In the genomic region with DNA sequence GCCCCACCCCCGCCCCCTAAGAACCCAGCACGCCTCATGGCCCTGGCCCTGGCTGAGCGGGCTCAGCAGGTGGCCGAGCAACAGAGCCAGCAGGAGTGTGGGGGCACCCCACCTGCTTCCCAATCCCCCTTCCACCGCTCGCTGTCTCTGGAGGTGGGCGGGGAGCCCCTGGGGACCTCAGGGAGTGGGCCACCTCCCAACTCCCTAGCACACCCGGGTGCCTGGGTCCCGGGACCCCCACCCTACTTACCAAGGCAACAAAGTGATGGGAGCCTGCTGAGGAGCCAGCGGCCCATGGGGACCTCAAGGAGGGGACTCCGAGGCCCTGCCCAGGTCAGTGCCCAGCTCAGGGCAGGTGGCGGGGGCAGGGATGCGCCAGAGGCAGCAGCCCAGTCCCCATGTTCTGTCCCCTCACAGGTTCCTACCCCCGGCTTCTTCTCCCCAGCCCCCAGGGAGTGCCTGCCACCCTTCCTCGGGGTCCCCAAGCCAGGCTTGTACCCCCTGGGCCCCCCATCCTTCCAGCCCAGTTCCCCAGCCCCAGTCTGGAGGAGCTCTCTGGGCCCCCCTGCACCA, we compare ENCODE assay signal across 19 cellular contexts. TPM values are rescaled to one million over a fixed set of nuclear protein-coding genes. Genes with fewer than 3 reads are reported as not detected.
DNase-seq lines count a peak whose midpoint lies in the region; ATAC-seq and TF ChIP-seq lines count a peak whose summit lies in the region.
"Had no signal": no experiment of that assay in that cellular context is flagged by ENCODE, and none has a peak within 500 bp of the region (broad histone marks: within the 10 kb centered on the region; RNA-seq: fewer than 3 reads in every experiment).

No MANE protein-coding gene starts in this region.

- no peaks in the 10 kb centered on the region for H3K9me3 ChIP-seq in WERI-Rb-1 (ENCODE audit: severe bottlenecking)
- no peaks in the 10 kb centered on the region for H3K9me3 ChIP-seq in osteoblast (ENCODE audit: low read depth, low read length)
- H3K9me3 ChIP-seq: A549; BLaER1 treated with 17β-estradiol and CSF1 and Interleukin-3, amounts not matched to agents 10 nM and 100 nM; Caco-2 had no signal

- H3K27me3 ChIP-seq in WERI-Rb-1 (ENCODE audit: insufficient read depth, low read depth, severe bottlenecking), result no peaks in the 10 kb centered on the region
- H3K27me3 ChIP-seq in osteoblast (ENCODE audit: insufficient read depth, low read length), result no peaks in the 10 kb centered on the region
- H3K27me3 ChIP-seq: BLaER1 treated with 17β-estradiol and CSF1 and Interleukin-3, amounts not matched to agents 10 nM and 100 nM had no signal

- no peak overlapping the region for H2AFZ ChIP-seq in osteoblast (ENCODE audit: low read length)

- H4K20me1 ChIP-seq in osteoblast (ENCODE audit: insufficient read depth, low read length), result no peaks in the 10 kb centered on the region

- intact Hi-C loops in Right ventricle myocardium superior (cut with DNase I), result no loop called here
- intact Hi-C loops in left cardiac atrium (cut with DNase I), result no loop called here

- H3K27ac ChIP-seq in WERI-Rb-1 (peak overlapping the region; percentile 53), osteoblast (ENCODE audit: low read depth, low read length) (no peak overlapping the region)
- H3K27ac ChIP-seq: 22Rv1, A549, C4-2B had no signal

- no peaks in the 10 kb centered on the region for H3K4me1 ChIP-seq in osteoblast (ENCODE audit: insufficient read depth, low read length)
- H3K4me1 ChIP-seq: A549, Caco-2 had no signal

- DNase-seq in Right ventricle myocardium superior (peak; percentile 18), left cardiac atrium (no peak), WERI-Rb-1 (no peak), osteoblast (ENCODE audit: insufficient read length, low spot score, missing footprints) (peak; percentile 90)
- no peak for DNase-seq in activated CD4-positive, alpha-beta T cell treated with anti-CD3 and anti-CD28 coated beads, Interleukin-2, amount 50 U/mL, for 1 hour
- DNase-seq in stimulated activated naive CD8-positive, alpha-beta T cell treated with anti-CD3 and anti-CD28 coated beads, Interleukin-15, Interleukin-2, amounts not matched to agents 100 U/mL and 50 U/mL, for 24 hours, result no peak
- DNase-seq: AML-193; Caco-2; Calu3; CD4-positive, alpha-beta T cell; CD8-positive, alpha-beta T cell; DMS79 treated with DMSO at 0.1 percent for 48 hours; GF-D8 had no signal

- no peaks in the 10 kb centered on the region for H3K79me2 ChIP-seq in osteoblast (ENCODE audit: insufficient read depth, low read length)

- H3K4me2 ChIP-seq in osteoblast (ENCODE audit: insufficient read depth, low read length), result no peak overlapping the region
- H3K4me2 ChIP-seq: A549; BLaER1 treated with 17β-estradiol and CSF1 and Interleukin-3, amounts not matched to agents 10 nM and 100 nM had no signal

- H3K4me3 ChIP-seq in WERI-Rb-1 (ENCODE audit: low read depth, low read length), result no peak overlapping the region
- H3K4me3 ChIP-seq in osteoblast (ENCODE audit: insufficient read depth, low read length), result no peak overlapping the region
- H3K4me3 ChIP-seq: A549; BLaER1 treated with 17β-estradiol and CSF1 and Interleukin-3, amounts not matched to agents 10 nM and 100 nM had no signal

- peaks cover 38% of the 10 kb centered on the region for H3K36me3 ChIP-seq in WERI-Rb-1
- H3K36me3 ChIP-seq in osteoblast (ENCODE audit: insufficient read depth, low read length), result no peaks in the 10 kb centered on the region

- no peak for TF ChIP-seq CTCF in WERI-Rb-1 (IDR thresholded peaks at IDR 0.05; ENCODE audit: low read depth, low read length)
- TF ChIP-seq CTCF in osteoblast (IDR thresholded peaks at IDR 0.05; ENCODE audit: extremely low read depth, low read depth, low read length), result no peak

- ATAC-seq in Right ventricle myocardium superior (ENCODE audit: poor library complexity), result no peak
- ATAC-seq in left cardiac atrium, result no peak
- no peak for ATAC-seq in stimulated activated naive CD8-positive, alpha-beta T cell treated with anti-CD3 and anti-CD28 coated beads, Interleukin-15, Interleukin-2, amounts not matched to agents 100 U/mL and 50 U/mL, for 24 hours
- ATAC-seq: A549; CD8-positive, alpha-beta T cell had no signal

RNA-seq across cellular contexts. Expression of a gene that starts 11.9 kb away (rescaled TPM):
- total RNA-seq in Right ventricle myocardium superior (3.0 TPM), left cardiac atrium (1 to 10 TPM; 2.4 to 2.7 TPM), osteoblast (2.2 and 2.4 TPM in 2 replicates)

RNA-seq across cellular contexts. Expression of a gene that starts 25.3 kb away (rescaled TPM):
- total RNA-seq in Right ventricle myocardium superior, result not detected
- not detected for total RNA-seq in left cardiac atrium
- total RNA-seq in osteoblast, result not detected in 2 replicates
- total RNA-seq: A172; B cell; Caco-2; Calu3; CD4-positive, alpha-beta T cell; CD8-positive, alpha-beta T cell had no signal

RNA-seq across cellular contexts. Expression of a gene that starts 29.3 kb away (rescaled TPM):
- 5.9 TPM for total RNA-seq in Right ventricle myocardium superior
- total RNA-seq in left cardiac atrium, result 1 to 10 TPM; 6.8 to 8.4 TPM
- total RNA-seq in osteoblast, result 5.8 and 6.2 TPM in 2 replicates

RNA-seq across cellular contexts. Expression of a gene that starts 30.5 kb away (rescaled TPM):
- total RNA-seq in Right ventricle myocardium superior, result 570 TPM
- total RNA-seq in left cardiac atrium, result 100 to 1,000 TPM; 210 to 251 TPM
- total RNA-seq in osteoblast, result 9.1 and 14.5 TPM in 2 replicates
- total RNA-seq: B cell; CD4-positive, alpha-beta T cell; CD8-positive, alpha-beta T cell had no signal

RNA-seq across cellular contexts. Expression of a gene that starts 38.9 kb away (rescaled TPM):
- total RNA-seq in Right ventricle myocardium superior (5.2 TPM), left cardiac atrium (1 to 10 TPM; 7.5 to 8.1 TPM), osteoblast (9.0 and 13.6 TPM in 2 replicates)

Comparison
In these comparisons a context has a peak if more than half of its experiments do, and no peak if none do; other contexts are left out.
1. DNase-seq: peak in Right ventricle myocardium superior (single experiment) and osteoblast (single experiment); none in left cardiac atrium (single experiment), WERI-Rb-1 (single experiment), activated CD4-positive, alpha-beta T cell treated with anti-CD3 and anti-CD28 coated beads, Interleukin-2, amount 50 U/mL, for 1 hour (single experiment) and stimulated activated naive CD8-positive, alpha-beta T cell treated with anti-CD3 and anti-CD28 coated beads, Interleukin-15, Interleukin-2, amounts not matched to agents 100 U/mL and 50 U/mL, for 24 hours (single experiment).